Comparison of ENCODE assay signal across 8 cellular contexts in the genomic region with DNA sequence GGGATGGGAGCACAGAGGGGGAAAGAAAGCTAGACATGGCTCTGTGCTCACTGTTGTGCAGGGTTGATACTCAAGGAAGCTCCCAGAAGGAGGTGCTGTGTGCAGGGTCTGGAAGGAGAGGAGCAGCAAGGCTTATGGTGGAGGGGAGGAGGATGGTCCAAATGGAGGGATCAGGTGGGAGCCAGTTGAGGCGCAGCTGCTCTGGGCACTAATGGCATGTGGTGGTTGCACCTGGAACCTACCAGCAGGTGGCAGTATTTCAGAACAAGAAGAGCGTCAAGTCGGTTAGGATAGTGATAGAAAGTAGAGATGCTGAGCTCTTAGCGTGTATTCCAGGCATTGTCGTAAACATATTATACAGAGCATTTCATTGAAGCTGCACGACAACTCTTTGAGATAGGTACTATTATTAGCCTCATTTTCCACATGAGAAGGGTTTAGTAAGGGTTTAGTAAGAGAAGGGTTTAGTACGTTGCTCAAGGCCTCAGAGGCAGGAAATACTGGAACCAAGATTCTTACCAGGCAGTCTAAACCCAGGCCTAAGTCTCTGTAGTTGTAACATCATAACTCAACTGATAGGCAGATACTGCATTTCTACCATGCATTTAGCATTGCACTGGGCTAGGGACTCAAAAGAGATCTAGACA.
DNase-seq lines count a peak whose midpoint lies in the region; ATAC-seq, FAIRE-seq and TF ChIP-seq lines count a peak whose summit lies in the region.

No MANE protein-coding gene starts in this region.

- H3K27me3 Mint-ChIP-seq in glutamatergic neuron (ENCODE audit: unreplicated experiment): peaks cover 6% of the 10 kb centered on the region

- ATAC-seq in GM19463 (IDR thresholded peaks at IDR 0.05; ENCODE audit: unreplicated experiment) (peak; percentile 90), HG03097 (IDR thresholded peaks at IDR 0.05; ENCODE audit: low FRiP score, unreplicated experiment) (no peak)

- H3K4me3 ChIP-seq in Jurkat, Clone E6-1 (ENCODE audit: low read length): no peak overlapping the region

- no peak overlapping the region for H3K4me3 Mint-ChIP-seq in glutamatergic neuron (ENCODE audit: unreplicated experiment)

- peaks cover 4% of the 10 kb centered on the region for H3K9me3 Mint-ChIP-seq in glutamatergic neuron (ENCODE audit: unreplicated experiment)

- intact Hi-C loops in posterior vena cava (cut with DNase I): loop anchor here in 1 of 2 donors (2.0 kb wide), 1 partner anchor 219 kb away; no protein-coding TSS in a partner anchor

- TF ChIP-seq CTCF in D721Med (IDR thresholded peaks at IDR 0.05; ENCODE audit: insufficient read depth, missing control alignments) (peak; percentile 90), glutamatergic neuron (IDR thresholded peaks at IDR 0.05; ENCODE audit: partially characterized antibody, unreplicated experiment) (peak; percentile 93)

- peaks cover 8% of the 10 kb centered on the region for H3K4me1 Mint-ChIP-seq in glutamatergic neuron (ENCODE audit: low read depth, unreplicated experiment)

- no peak for FAIRE-seq in D721Med (lab: Jason Lieb, UNC)
- no peak for FAIRE-seq in RCC 7860 (lab: Jason Lieb, UNC)

- H3K27ac Mint-ChIP-seq in glutamatergic neuron (ENCODE audit: unreplicated experiment): peak overlapping the region; percentile 76

- DNase-seq in D721Med (ENCODE audit: insufficient read length, low spot score) (peak; percentile 68), RCC 7860 (ENCODE audit: low spot score) (peak; percentile 55), glutamatergic neuron (peak; percentile 78), posterior vena cava (ENCODE audit: low spot score) (peak; percentile 82)
- peak; percentile 68 for DNase-seq in Jurkat, Clone E6-1 (ENCODE audit: low read depth, low spot score)
- peak; percentile 79 for DNase-seq in activated effector memory CD4-positive, alpha-beta T cell treated with anti-CD3 and anti-CD28 coated beads, Interleukin-2, amount 50 U/mL, for 16 hours

- H3K36me3 Mint-ChIP-seq in glutamatergic neuron (ENCODE audit: unreplicated experiment): peaks cover 11% of the 10 kb centered on the region
